Comparison of ENCODE assay signal across 1 cellular context in genomic region chr12:31773223-31773750, GRCh38.
TF ChIP-seq lines count a peak whose summit lies in the region.

No MANE protein-coding gene starts in this region.

TF ChIP-seq in HepG2, 621 proteins besides CTCF, POLR2A, EP300 and RAD21 (continued from another document and continues in another):
- TF ChIP-seq REST (IDR thresholded peaks at IDR 0.05; ENCODE audit: borderline replicate concordance in 1 of 2, low read depth in 1 of 2, low read length in 2 of 2), result 0 out of 4 replicates have a peak, but pooled peaks of 1 of the 2 experiments have one; percentile 42
- TF ChIP-seq ZNF12 (CRISPR knock-in tag; IDR thresholded peaks at IDR 0.05), result peak; percentile 94
- no peak for TF ChIP-seq ZSCAN29 (CRISPR knock-in tag; conservative IDR thresholded peaks at IDR 0.05)
- TF ChIP-seq ZNF460 (CRISPR knock-in tag; IDR thresholded peaks at IDR 0.05; ENCODE audit: borderline replicate concordance), result peak; percentile 36; the same call in 1 of the 2 replicates
- no peak for TF ChIP-seq KIAA2018 (CRISPR knock-in tag; IDR thresholded peaks at IDR 0.05; ENCODE audit: borderline replicate concordance)
- TF ChIP-seq ZNF747 (CRISPR knock-in tag; IDR thresholded peaks at IDR 0.05; ENCODE audit: borderline replicate concordance), result no peak
- no peak for TF ChIP-seq CC2D1A (CRISPR knock-in tag; IDR thresholded peaks at IDR 0.05)
- peak; percentile 86 for TF ChIP-seq POGZ (CRISPR knock-in tag; IDR thresholded peaks at IDR 0.05)
- TF ChIP-seq ZNF281 (CRISPR knock-in tag; IDR thresholded peaks at IDR 0.05; ENCODE audit: borderline replicate concordance), result peak; percentile 92; the same call in 1 of the 2 replicates
- TF ChIP-seq ESRRA (CRISPR knock-in tag; IDR thresholded peaks at IDR 0.05; ENCODE audit: low read depth), result peak; percentile 82; the same call in 1 of the 2 replicates
- TF ChIP-seq FOXO4 (CRISPR knock-in tag; conservative IDR thresholded peaks at IDR 0.05), result 0 out of 2 replicates have a peak, but pooled peaks have one; percentile 15
- TF ChIP-seq AGO2 (optimal IDR thresholded peaks at IDR 0.05; ENCODE audit: low read depth, low read length), result no peak
- no peak for TF ChIP-seq SRY (CRISPR knock-in tag; IDR thresholded peaks at IDR 0.05)
- TF ChIP-seq HMGXB3 (CRISPR knock-in tag; IDR thresholded peaks at IDR 0.05; ENCODE audit: borderline replicate concordance), result peak; percentile 46; the same call in 1 of the 2 replicates
- no peak for TF ChIP-seq ZNF572 (CRISPR knock-in tag; IDR thresholded peaks at IDR 0.05)
- TF ChIP-seq MAFK (conservative IDR thresholded peaks at IDR 0.05 in 1 of 2, IDR thresholded peaks at IDR 0.05 in 1 of 2; ENCODE audit: low read length in 2 of 2), result peak in 1 of 2 experiments; percentile 27; a peak in 2 of 4 replicates
- TF ChIP-seq GTF2F1 (IDR thresholded peaks at IDR 0.05; ENCODE audit: low read length), result no peak
- peak; percentile 53 for TF ChIP-seq GABPB1 (CRISPR knock-in tag; IDR thresholded peaks at IDR 0.05)
- 0 out of 2 replicates have a peak, but pooled peaks have one; percentile 52 for TF ChIP-seq ZNF335 (CRISPR knock-in tag; IDR thresholded peaks at IDR 0.05)
- TF ChIP-seq TEAD2 (CRISPR knock-in tag; IDR thresholded peaks at IDR 0.05), result no peak
- TF ChIP-seq ZNF564 (CRISPR knock-in tag; IDR thresholded peaks at IDR 0.05), result no peak
- TF ChIP-seq ZNF251 (CRISPR knock-in tag; IDR thresholded peaks at IDR 0.05), result no peak
- TF ChIP-seq NFKBIZ (CRISPR knock-in tag; IDR thresholded peaks at IDR 0.05), result peak; percentile 64; the same call in 1 of the 2 replicates
- peak; percentile 96 for TF ChIP-seq RARA (CRISPR knock-in tag; IDR thresholded peaks at IDR 0.05)
- peak; percentile 90 for TF ChIP-seq ZNF124 (CRISPR knock-in tag; IDR thresholded peaks at IDR 0.05)
- no peak for TF ChIP-seq ZNF775 (CRISPR knock-in tag; IDR thresholded peaks at IDR 0.05; ENCODE audit: borderline replicate concordance)
- TF ChIP-seq ZNF234 (CRISPR knock-in tag; conservative IDR thresholded peaks at IDR 0.05), result no peak
- peak; percentile 92 for TF ChIP-seq ZNF350 (CRISPR knock-in tag; IDR thresholded peaks at IDR 0.05; ENCODE audit: borderline replicate concordance, low read depth)
- no peak for TF ChIP-seq TAF15 (IDR thresholded peaks at IDR 0.05; ENCODE audit: low read depth, low read length, poor library complexity, severe bottlenecking)
- no peak for TF ChIP-seq ZNF44 (CRISPR knock-in tag; IDR thresholded peaks at IDR 0.05)
- peak; percentile 51; the same call in 1 of the 2 replicates for TF ChIP-seq MLXIP (CRISPR knock-in tag; IDR thresholded peaks at IDR 0.05; ENCODE audit: borderline replicate concordance)
- TF ChIP-seq HNRNPL (IDR thresholded peaks at IDR 0.05; ENCODE audit: low read depth, low read length), result no peak
- TF ChIP-seq ASH2L (IDR thresholded peaks at IDR 0.05; ENCODE audit: insufficient read length, low read depth, low read length), result peak; percentile 80
- peak; percentile 93 to 95 for TF ChIP-seq NR2F1 (CRISPR knock-in tag; IDR thresholded peaks at IDR 0.05)
- TF ChIP-seq ZZZ3 (CRISPR knock-in tag; IDR thresholded peaks at IDR 0.05; ENCODE audit: borderline replicate concordance), result 0 out of 2 replicates have a peak, but pooled peaks have one; percentile 56
